ENCODE assay signal across 27 cellular contexts in the genomic region with DNA sequence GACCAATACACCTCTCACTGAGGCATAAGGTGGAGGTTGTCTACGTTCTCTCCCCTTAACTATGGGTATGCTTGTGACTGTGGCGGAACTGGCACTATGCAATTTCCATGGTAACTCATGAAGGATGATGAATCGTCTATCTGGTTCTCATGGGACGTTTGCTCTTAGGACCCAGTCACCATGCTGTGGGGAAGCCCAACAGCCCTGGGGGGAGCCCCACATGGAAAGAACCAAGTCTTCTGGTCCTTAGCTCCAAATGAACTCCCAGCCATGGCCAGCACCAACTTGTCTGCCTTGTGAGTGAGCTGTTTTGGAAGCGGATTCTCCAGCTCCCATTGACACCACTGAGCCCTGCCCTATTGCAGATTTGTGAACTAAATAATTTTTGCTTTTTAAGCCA.
"Had no signal": no experiment of that assay in that cellular context is flagged by ENCODE, and none has a peak within 500 bp of the region (broad histone marks: within the 10 kb centered on the region; RNA-seq: fewer than 3 reads in every experiment).

No MANE protein-coding gene starts in this region.

- ATAC-seq: gastrocnemius medialis; left lobe of liver; mucosa of descending colon; natural killer cell treated with Interleukin-12 subunit alpha and Interleukin-12 subunit beta and Interleukin-15 and Interleukin-18, amount 100 ng/mL, for 72 hours; right lobe of liver; stimulated activated memory B cell treated with anti-CD40 and anti-IgM and Interleukin-4, amounts not matched to agents 10 μg/mL and 1 μg/mL and 100 μg/mL, for 72 hours had no signal

- H3K36me3 Mint-ChIP-seq: memory B cell; natural killer cell treated with Interleukin-12 subunit alpha and Interleukin-12 subunit beta and Interleukin-15 and Interleukin-18, amount 100 ng/mL, for 72 hours; stimulated activated memory B cell treated with anti-CD40 and anti-IgM and Interleukin-4, amounts not matched to agents 10 μg/mL and 1 μg/mL and 100 μg/mL, for 72 hours had no signal

- H3K27ac ChIP-seq: dorsolateral prefrontal cortex, epithelial cell of prostate, gastrocnemius medialis, neutrophil, parathyroid adenoma, right lobe of liver, stomach, thyroid gland had no signal

- DNase-seq: dorsolateral prefrontal cortex; effector CD8-positive, alpha-beta T cell; endodermal cell; foreskin fibroblast; gastrocnemius medialis; head of caudate nucleus; kidney; mucosa of descending colon; naive B cell; right lobe of liver; small intestine; stimulated activated CD4-positive, alpha-beta T cell treated with anti-CD3 and anti-CD28 coated beads, Interleukin-12 subunit alpha, Interleukin-12 subunit beta, amount 100 ng/mL, for 4 hours; stimulated activated CD4-positive, alpha-beta T cell treated with anti-CD3 and anti-CD28 coated beads, Interleukin-4, amount 100 ng/mL, for 4 hours; stomach; thyroid gland; trophoblast cell had no signal

- H3K27ac Mint-ChIP-seq: endodermal cell; memory B cell; mesothelial cell of epicardium; naive B cell; natural killer cell treated with Interleukin-12 subunit alpha and Interleukin-12 subunit beta and Interleukin-15 and Interleukin-18, amount 100 ng/mL, for 72 hours; progenitor cell of endocrine pancreas; stimulated activated memory B cell treated with anti-CD40 and anti-IgM and Interleukin-4, amounts not matched to agents 10 μg/mL and 1 μg/mL and 100 μg/mL, for 72 hours had no signal

- H3K36me3 ChIP-seq: gastrocnemius medialis, neutrophil, right lobe of liver, stomach, thyroid gland had no signal

- H3K4me3 Mint-ChIP-seq: endodermal cell; memory B cell; mesothelial cell of epicardium; natural killer cell treated with Interleukin-12 subunit alpha and Interleukin-12 subunit beta and Interleukin-15 and Interleukin-18, amount 100 ng/mL, for 72 hours; neural crest cell; stimulated activated memory B cell treated with anti-CD40 and anti-IgM and Interleukin-4, amounts not matched to agents 10 μg/mL and 1 μg/mL and 100 μg/mL, for 72 hours had no signal

- H3K9me3 ChIP-seq: gastrocnemius medialis, mucosa of descending colon, neutrophil, right lobe of liver, stomach, thyroid gland had no signal

- H3K4me3 ChIP-seq: dorsolateral prefrontal cortex, gastrocnemius medialis, lung, mucosa of descending colon, right lobe of liver, stomach, thyroid gland had no signal

- H3K9me3 Mint-ChIP-seq: memory B cell; natural killer cell treated with Interleukin-12 subunit alpha and Interleukin-12 subunit beta and Interleukin-15 and Interleukin-18, amount 100 ng/mL, for 72 hours had no signal

- H3K27me3 ChIP-seq: gastrocnemius medialis, right lobe of liver, stomach, thyroid gland had no signal

- H3K4me1 ChIP-seq: gastrocnemius medialis, parathyroid adenoma, right lobe of liver, thyroid gland had no signal
